In genomic region chr17:44499722-44500121, GRCh38 we compare ENCODE assay signal across 2 cellular contexts.
TF ChIP-seq lines count a peak whose summit lies in the region.

No MANE protein-coding gene starts in this region.

TF ChIP-seq in GM23338, 12 proteins besides CTCF, POLR2A, EP300 and RAD21:
- no peak for TF ChIP-seq ZNF462 (CRISPR knock-in tag; IDR thresholded peaks at IDR 0.05)
- no peak for TF ChIP-seq JUNB (IDR thresholded peaks at IDR 0.05; ENCODE audit: unreplicated experiment)
- no peak for TF ChIP-seq ETS1 (IDR thresholded peaks at IDR 0.05)
- TF ChIP-seq NANOG (IDR thresholded peaks at IDR 0.05; ENCODE audit: borderline replicate concordance) = no peak
- TF ChIP-seq ZNF331 (CRISPR knock-in tag; IDR thresholded peaks at IDR 0.05; ENCODE audit: low read depth) = no peak
- TF ChIP-seq ZNF114 (CRISPR knock-in tag; IDR thresholded peaks at IDR 0.05) = no peak
- no peak for TF ChIP-seq EZH2phosphoT487 (IDR thresholded peaks at IDR 0.05; ENCODE audit: unreplicated experiment)
- TF ChIP-seq, protein P1, sequence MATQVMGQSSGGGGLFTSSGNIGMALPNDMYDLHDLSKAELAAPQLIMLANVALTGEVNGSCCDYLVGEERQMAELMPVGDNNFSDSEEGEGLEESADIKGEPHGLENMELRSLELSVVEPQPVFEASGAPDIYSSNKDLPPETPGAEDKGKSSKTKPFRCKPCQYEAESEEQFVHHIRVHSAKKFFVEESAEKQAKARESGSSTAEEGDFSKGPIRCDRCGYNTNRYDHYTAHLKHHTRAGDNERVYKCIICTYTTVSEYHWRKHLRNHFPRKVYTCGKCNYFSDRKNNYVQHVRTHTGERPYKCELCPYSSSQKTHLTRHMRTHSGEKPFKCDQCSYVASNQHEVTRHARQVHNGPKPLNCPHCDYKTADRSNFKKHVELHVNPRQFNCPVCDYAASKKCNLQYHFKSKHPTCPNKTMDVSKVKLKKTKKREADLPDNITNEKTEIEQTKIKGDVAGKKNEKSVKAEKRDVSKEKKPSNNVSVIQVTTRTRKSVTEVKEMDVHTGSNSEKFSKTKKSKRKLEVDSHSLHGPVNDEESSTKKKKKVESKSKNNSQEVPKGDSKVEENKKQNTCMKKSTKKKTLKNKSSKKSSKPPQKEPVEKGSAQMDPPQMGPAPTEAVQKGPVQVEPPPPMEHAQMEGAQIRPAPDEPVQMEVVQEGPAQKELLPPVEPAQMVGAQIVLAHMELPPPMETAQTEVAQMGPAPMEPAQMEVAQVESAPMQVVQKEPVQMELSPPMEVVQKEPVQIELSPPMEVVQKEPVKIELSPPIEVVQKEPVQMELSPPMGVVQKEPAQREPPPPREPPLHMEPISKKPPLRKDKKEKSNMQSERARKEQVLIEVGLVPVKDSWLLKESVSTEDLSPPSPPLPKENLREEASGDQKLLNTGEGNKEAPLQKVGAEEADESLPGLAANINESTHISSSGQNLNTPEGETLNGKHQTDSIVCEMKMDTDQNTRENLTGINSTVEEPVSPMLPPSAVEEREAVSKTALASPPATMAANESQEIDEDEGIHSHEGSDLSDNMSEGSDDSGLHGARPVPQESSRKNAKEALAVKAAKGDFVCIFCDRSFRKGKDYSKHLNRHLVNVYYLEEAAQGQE (IDR thresholded peaks at IDR 0.05; ENCODE audit: unreplicated experiment) = no peak
- no peak for TF ChIP-seq EZH2 (IDR thresholded peaks at IDR 0.05; ENCODE audit: low read depth, unreplicated experiment)
- no peak for TF ChIP-seq STAT1 (IDR thresholded peaks at IDR 0.05; ENCODE audit: unreplicated experiment)
- no peak for TF ChIP-seq CREB1 (CRISPR knock-in tag; IDR thresholded peaks at IDR 0.05; ENCODE audit: low read depth)
- TF ChIP-seq POLR2AphosphoS5 (IDR thresholded peaks at IDR 0.05; ENCODE audit: low read depth) = no peak

TF ChIP-seq in WTC11, 78 proteins besides CTCF, POLR2A, EP300 and RAD21:
- no peak for TF ChIP-seq GTF2I (CRISPR knock-in tag; conservative IDR thresholded peaks at IDR 0.05)
- TF ChIP-seq TEAD4 (CRISPR knock-in tag; IDR thresholded peaks at IDR 0.05) = no peak
- TF ChIP-seq ESRRA (CRISPR knock-in tag; IDR thresholded peaks at IDR 0.05; ENCODE audit: borderline replicate concordance) = no peak
- no peak for TF ChIP-seq MYBL2 (CRISPR knock-in tag; IDR thresholded peaks at IDR 0.05)
- TF ChIP-seq CREM (CRISPR knock-in tag; IDR thresholded peaks at IDR 0.05) = no peak
